Comparison of ENCODE assay signal across 17 cellular contexts in genomic region chr1:208154679-208155078, GRCh38.
DNase-seq lines count a peak whose midpoint lies in the region; ATAC-seq and TF ChIP-seq lines count a peak whose summit lies in the region.
"Had no signal": no experiment of that assay in that cellular context is flagged by ENCODE, and none has a peak within 500 bp of the region (broad histone marks: within the 10 kb centered on the region; RNA-seq: fewer than 3 reads in every experiment).

No MANE protein-coding gene starts in this region.

- H3K9me3 Mint-ChIP-seq in glutamatergic neuron (ENCODE audit: unreplicated experiment), result peaks cover 5% of the 10 kb centered on the region
- H3K9me3 Mint-ChIP-seq in neural progenitor cell, result no peaks in the 10 kb centered on the region
- no peaks in the 10 kb centered on the region for H3K9me3 Mint-ChIP-seq in activated T-cell treated with anti-CD3 and anti-CD28 coated beads, Interleukin-2, amount 50 U/mL, for 24 hours
- H3K9me3 Mint-ChIP-seq: activated T-cell treated with anti-CD3 and anti-CD28 coated beads, Interleukin-2, amount 50 U/mL, for 4 hours had no signal

- H3K36me3 Mint-ChIP-seq in glutamatergic neuron (ENCODE audit: unreplicated experiment) (no peaks in the 10 kb centered on the region), neural progenitor cell (no peaks in the 10 kb centered on the region)
- no peaks in the 10 kb centered on the region for H3K36me3 Mint-ChIP-seq in activated T-cell treated with anti-CD3 and anti-CD28 coated beads, Interleukin-2, amount 50 U/mL, for 24 hours (ENCODE audit: low read depth)

- H3K36me3 ChIP-seq in PC-9 (ENCODE audit: low read depth) (no peaks in the 10 kb centered on the region), neural progenitor cell (no peaks in the 10 kb centered on the region)

- H3K79me2 ChIP-seq in PC-9 (ENCODE audit: low read depth), result peaks cover 9% of the 10 kb centered on the region; the same call in 1 of the 2 replicates
- no peaks in the 10 kb centered on the region for H3K79me2 ChIP-seq in neural progenitor cell (ENCODE audit: low read depth)

- peaks cover 29% of the 10 kb centered on the region for H3K4me1 ChIP-seq in PC-9 (replicated peaks; ENCODE audit: insufficient read depth)
- peaks cover 70% of the 10 kb centered on the region for H3K4me1 ChIP-seq in neural progenitor cell

- POLR2A ChIA-PET in PC-9 (lab: Charles Lee; ENCODE audit: unreplicated experiment), result interaction anchor here (0.5 to 0.6 kb wide), 2 partner anchors 264 to 1261 kb away, joined by 3 to 4 read pairs; no protein-coding TSS in a partner anchor

- H2AFZ ChIP-seq in PC-9 (no peak overlapping the region), neural progenitor cell (replicated peaks) (no peak overlapping the region)

- intact Hi-C loops in PC-9 (cut with micrococcal nuclease; ENCODE audit: unreplicated experiment), result loop anchor here (1.0 kb wide), 3 partner anchors 22 to 30 kb away; no protein-coding TSS in a partner anchor

- H3K4me2 ChIP-seq in PC-9 (peak overlapping the region; percentile 48), neural progenitor cell (peak overlapping the region; percentile 37)
- H3K4me2 ChIP-seq: smooth muscle cell had no signal

- H3F3A ChIP-seq in PC-9 (ENCODE audit: insufficient read depth, low read depth) (peaks cover 17% of the 10 kb centered on the region), neural progenitor cell (ENCODE audit: low read depth) (peaks cover 57% of the 10 kb centered on the region)

- BruUV-seq in PC-9 (replicated peaks; lab: Mats Ljungman, UMichigan), result no TSS peak

- H4K20me1 ChIP-seq in PC-9 (ENCODE audit: insufficient read depth) (no peaks in the 10 kb centered on the region), neural progenitor cell (ENCODE audit: low read depth) (no peaks in the 10 kb centered on the region)

- H3K4me3 ChIP-seq in PC-9 (no peak overlapping the region), neural progenitor cell (no peak overlapping the region)
- H3K4me3 ChIP-seq: GM12878, smooth muscle cell had no signal

- no peak for ATAC-seq in stimulated activated naive CD8-positive, alpha-beta T cell treated with anti-CD3 and anti-CD28 coated beads, Interleukin-15, Interleukin-2, amounts not matched to agents 100 U/mL and 50 U/mL, for 24 hours
- ATAC-seq: activated CD8-positive, alpha-beta T cell treated with anti-CD3 and anti-CD28 coated beads, Interleukin-2, amount 10 ng/mL, durations not matched to agents 7 days and 5 days; activated T-cell treated with anti-CD3 and anti-CD28 coated beads, Interleukin-2, amount 50 U/mL, for 4 hours; GM12878 had no signal

- H3K9me3 ChIP-seq in PC-9 (ENCODE audit: insufficient read depth, low read depth), result no peaks in the 10 kb centered on the region
- H3K9me3 ChIP-seq in neural progenitor cell (ENCODE audit: low read depth), result no peaks in the 10 kb centered on the region

- H3K27ac Mint-ChIP-seq in glutamatergic neuron (ENCODE audit: unreplicated experiment) (no peak overlapping the region), neural progenitor cell (peak overlapping the region; percentile 31)
- H3K27ac Mint-ChIP-seq in activated T-cell treated with anti-CD3 and anti-CD28 coated beads, Interleukin-2, amount 50 U/mL, for 24 hours, result no peak overlapping the region
- H3K27ac Mint-ChIP-seq: activated CD8-positive, alpha-beta T cell treated with anti-CD3 and anti-CD28 coated beads, Interleukin-2, amount 10 ng/mL, durations not matched to agents 7 days and 5 days had no signal

- H3K27me3 Mint-ChIP-seq in glutamatergic neuron (ENCODE audit: unreplicated experiment), result no peaks in the 10 kb centered on the region
- peaks cover 17% of the 10 kb centered on the region for H3K27me3 Mint-ChIP-seq in neural progenitor cell (ENCODE audit: insufficient read depth, low read depth)
- peaks cover 4% of the 10 kb centered on the region for H3K27me3 Mint-ChIP-seq in activated T-cell treated with anti-CD3 and anti-CD28 coated beads, Interleukin-2, amount 50 U/mL, for 24 hours

- no peaks in the 10 kb centered on the region for H3K9me2 ChIP-seq in PC-9 (ENCODE audit: insufficient read depth)

- no peak overlapping the region for H3K9ac ChIP-seq in neural progenitor cell

- H3K27me3 ChIP-seq in PC-9 (ENCODE audit: insufficient read depth, low read depth) (no peaks in the 10 kb centered on the region), neural progenitor cell (no peaks in the 10 kb centered on the region)

- TF ChIP-seq CTCF in PC-9 (conservative IDR thresholded peaks at IDR 0.05), result no peak
- TF ChIP-seq CTCF in glutamatergic neuron (IDR thresholded peaks at IDR 0.05; ENCODE audit: partially characterized antibody, unreplicated experiment), result no peak
- TF ChIP-seq CTCF in neural progenitor cell (IDR thresholded peaks at IDR 0.05), result no peak

- DNase-seq in AG20443 (ENCODE audit: low spot score) (peak; percentile 33), PC-9 (peak; percentile 75 to 90), glutamatergic neuron (no peak), neural progenitor cell (ENCODE audit: low spot score) (no peak), ecto neural progenitor cell (ENCODE audit: low spot score) (no peak), GOT3 (lab: John Stamatoyannopoulos, UW) (no peak)
- no peak for DNase-seq in activated T-cell treated with anti-CD3 and anti-CD28 coated beads, Interleukin-2, amount 50 U/mL, for 24 hours
- DNase-seq in stimulated activated naive CD8-positive, alpha-beta T cell treated with anti-CD3 and anti-CD28 coated beads, Interleukin-15, Interleukin-2, amounts not matched to agents 100 U/mL and 50 U/mL, for 24 hours, result no peak
- DNase-seq: activated CD8-positive, alpha-beta T cell treated with anti-CD3 and anti-CD28 coated beads, Interleukin-2, amount 10 ng/mL, durations not matched to agents 7 days and 5 days; activated naive CD4-positive, alpha-beta T cell treated with anti-CD3 and anti-CD28 coated beads, Interleukin-2, amount 50 U/mL, for 16 hours; activated T-cell treated with anti-CD3 and anti-CD28 coated beads, Interleukin-2, amount 50 U/mL, for 4 hours; GF-D8; NCI-H82; posterior cingulate gyrus; stimulated activated CD4-positive, alpha-beta T cell treated with anti-CD3 and anti-CD28 coated beads, Interleukin-4, amount 100 ng/mL, for 4 hours had no signal

- H3K4me1 Mint-ChIP-seq in glutamatergic neuron (ENCODE audit: low read depth, unreplicated experiment), result peaks cover 26% of the 10 kb centered on the region
- H3K4me1 Mint-ChIP-seq in neural progenitor cell, result peaks cover 47% of the 10 kb centered on the region
- no peaks in the 10 kb centered on the region for H3K4me1 Mint-ChIP-seq in activated T-cell treated with anti-CD3 and anti-CD28 coated beads, Interleukin-2, amount 50 U/mL, for 24 hours (ENCODE audit: low read depth)

- H3K4me3 Mint-ChIP-seq in glutamatergic neuron (ENCODE audit: unreplicated experiment), result peak overlapping the region; percentile 39
- H3K4me3 Mint-ChIP-seq in neural progenitor cell, result no peak overlapping the region
- H3K4me3 Mint-ChIP-seq in activated T-cell treated with anti-CD3 and anti-CD28 coated beads, Interleukin-2, amount 50 U/mL, for 24 hours, result no peak overlapping the region
- H3K4me3 Mint-ChIP-seq: activated CD8-positive, alpha-beta T cell treated with anti-CD3 and anti-CD28 coated beads, Interleukin-2, amount 10 ng/mL, durations not matched to agents 7 days and 5 days; activated T-cell treated with anti-CD3 and anti-CD28 coated beads, Interleukin-2, amount 50 U/mL, for 4 hours had no signal

- CTCF ChIA-PET in PC-9 (lab: Charles Lee), result interaction anchor here (1.5 kb wide), 1 partner anchor 22 kb away, joined by 7 read pairs; no protein-coding TSS in a partner anchor

- H3K27ac ChIP-seq in PC-9, result peak overlapping the region; percentile 70
- H3K27ac ChIP-seq in neural progenitor cell, result peak overlapping the region; percentile 16

Comparison
In these comparisons a context has a peak if more than half of its experiments do, and no peak if none do; other contexts are left out.
1. DNase-seq: peak in AG20443 (single experiment) and PC-9 (2 of 2); none in glutamatergic neuron (single experiment), neural progenitor cell (single experiment), activated T-cell treated with anti-CD3 and anti-CD28 coated beads, Interleukin-2, amount 50 U/mL, for 24 hours (single experiment), ecto neural progenitor cell (single experiment), stimulated activated naive CD8-positive, alpha-beta T cell treated with anti-CD3 and anti-CD28 coated beads, Interleukin-15, Interleukin-2, amounts not matched to agents 100 U/mL and 50 U/mL, for 24 hours (single experiment) and GOT3 (single experiment).